10 cellular contexts compared by ENCODE assay signal in genomic region chr5:132500244-132500930, GRCh38. TPM values are rescaled to one million over a fixed set of nuclear protein-coding genes. Genes with fewer than 3 reads are reported as not detected.
DNase-seq lines count a peak whose midpoint lies in the region; ATAC-seq and TF ChIP-seq lines count a peak whose summit lies in the region.
"Had no signal": no experiment of that assay in that cellular context is flagged by ENCODE, and none has a peak within 500 bp of the region (broad histone marks: within the 10 kb centered on the region; RNA-seq: fewer than 3 reads in every experiment).

No MANE protein-coding gene starts in this region.

- H3K14ac ChIP-seq in neuronal stem cell (ENCODE audit: low read length) = no peak overlapping the region

- no peaks in the 10 kb centered on the region for H3K79me1 ChIP-seq in neuronal stem cell (ENCODE audit: low read depth, low read length)

- H3K4me3 ChIP-seq in KMS-11 (IDR thresholded peaks at IDR 0.05; ENCODE audit: insufficient read depth, low read depth, low read length) (no peak overlapping the region), coronary artery (no peak overlapping the region), neuronal stem cell (ENCODE audit: low read length in 2 of 2) (no peak overlapping the region)

- no peak overlapping the region for H4K8ac ChIP-seq in neuronal stem cell (ENCODE audit: low read depth, low read length)

- H3K4ac ChIP-seq in neuronal stem cell (ENCODE audit: low read length) = no peak overlapping the region

- no peaks in the 10 kb centered on the region for H3K36me3 ChIP-seq in KMS-11 (ENCODE audit: insufficient read depth)
- H3K36me3 ChIP-seq in neuronal stem cell (replicated peaks in 1 of 2; ENCODE audit: control insufficient read depth in 2 of 2, insufficient read depth in 2 of 2, low read length in 2 of 2) = no peaks in the 10 kb centered on the region

- H2BK5ac ChIP-seq in neuronal stem cell (ENCODE audit: low read length) = no peak overlapping the region

- H3K9me3 Mint-ChIP-seq in CD14-positive monocyte = no peaks in the 10 kb centered on the region

- H3K4me2 ChIP-seq in KMS-11 = peak overlapping the region; percentile 50
- no peak overlapping the region for H3K4me2 ChIP-seq in neuronal stem cell (ENCODE audit: insufficient read depth, low read length, poor library complexity, severe bottlenecking)

- H2AK5ac ChIP-seq in neuronal stem cell (ENCODE audit: low read depth, low read length) = peak overlapping the region; percentile 48

- peaks cover 35% of the 10 kb centered on the region for H3K4me1 Mint-ChIP-seq in CD14-positive monocyte

- no peaks in the 10 kb centered on the region for H3K79me2 ChIP-seq in KMS-11 (ENCODE audit: insufficient read depth, low read depth)

- no peak overlapping the region for H3K23ac ChIP-seq in neuronal stem cell (ENCODE audit: low read depth, low read length, poor library complexity)

- no peak overlapping the region for H4K91ac ChIP-seq in neuronal stem cell (ENCODE audit: low read depth, low read length, poor library complexity)

- 0 out of 2 replicates have a peak overlapping the region, but pooled peaks have one; percentile 7 for H3K9ac ChIP-seq in KMS-11
- H3K9ac ChIP-seq in neuronal stem cell (ENCODE audit: low read depth, low read length, poor library complexity) = no peak overlapping the region

- H3K18ac ChIP-seq in neuronal stem cell (ENCODE audit: low read length) = no peak overlapping the region

- no peak overlapping the region for H2BK15ac ChIP-seq in neuronal stem cell (ENCODE audit: low read length)

- H3K27me3 ChIP-seq in KMS-11 (ENCODE audit: insufficient read depth, low read depth) = no peaks in the 10 kb centered on the region
- peaks cover 0 to 30% (median 3%) of the 10 kb centered on the region in 3 experiments for H3K27me3 ChIP-seq in neuronal stem cell (ENCODE audit: control insufficient read depth in 3 of 3, insufficient read depth in 3 of 3, low read depth in 1 of 3, low read length in 3 of 3)
- H3K27me3 ChIP-seq in foreskin keratinocyte = no peaks in the 10 kb centered on the region

- no peaks in the 10 kb centered on the region for H3K9me3 ChIP-seq in neuronal stem cell (replicated peaks in 1 of 2; ENCODE audit: control insufficient read depth in 2 of 2, insufficient read depth in 1 of 2, low read depth in 1 of 2, low read length in 2 of 2)

- peak overlapping the region in 4 of 7 donors; percentile 26 to 75 (median 60) for H3K27ac Mint-ChIP-seq in CD14-positive monocyte

- no peak for DNase-seq in CD14-positive monocyte (ENCODE audit: low spot score)
- DNase-seq in coronary artery (ENCODE audit: low spot score) = peak; percentile 69
- no peak for DNase-seq in neuronal stem cell (ENCODE audit: low spot score)
- DNase-seq in GM20000 (ENCODE audit: low spot score) = no peak
- DNase-seq in sciatic nerve (ENCODE audit: low spot score) = no peak
- no peak for DNase-seq in foreskin keratinocyte
- DNase-seq: GOT3, SIG-M5 had no signal

- no peak for TF ChIP-seq CTCF in CD14-positive monocyte (IDR thresholded peaks at IDR 0.05)
- TF ChIP-seq CTCF in KMS-11 (conservative IDR thresholded peaks at IDR 0.05; ENCODE audit: low read depth, low read length) = no peak
- TF ChIP-seq CTCF in coronary artery (IDR thresholded peaks at IDR 0.05) = no peak
- TF ChIP-seq CTCF in GM20000 (IDR thresholded peaks at IDR 0.05; ENCODE audit: extremely low read depth, missing control alignments) = no peak
- no peak for TF ChIP-seq CTCF in foreskin keratinocyte (conservative IDR thresholded peaks at IDR 0.05)

- H2BK12ac ChIP-seq in neuronal stem cell (ENCODE audit: low read length) = no peak overlapping the region

- ATAC-seq in sciatic nerve (no peak), HG03159 (IDR thresholded peaks at IDR 0.05; ENCODE audit: unreplicated experiment) (no peak), foreskin keratinocyte (no peak)

- no peaks in the 10 kb centered on the region for H3K36me3 Mint-ChIP-seq in CD14-positive monocyte

- no CpG with 5 or more reads among the region's 6 CpGs for WGBS in neuronal stem cell (ENCODE audit: extremely low coverage in 2 of 2, insufficient read length in 2 of 2, insufficient replicate concordance in 1 of 2), 2 donors

- H3K27me3 Mint-ChIP-seq in CD14-positive monocyte (ENCODE audit: low read depth in 3 of 3) = peaks cover 0 to 4% (median 0%) of the 10 kb centered on the region in 3 donors

- intact Hi-C loops in CD14-positive monocyte (cut with micrococcal nuclease) (loop anchor here (1.0 to 10.0 kb wide), 3 partner anchors 114 to 324 kb away; partner anchors contain the start of gene SOWAHA (in 1 of the 2)), sciatic nerve (cut with DNase I) (no loop called here)

- H2AFZ ChIP-seq in KMS-11 (ENCODE audit: low read depth) = no peak overlapping the region; the same call in 1 of the 2 replicates
- no peak overlapping the region for H2AFZ ChIP-seq in neuronal stem cell (ENCODE audit: low read length)

- H3K27ac ChIP-seq in KMS-11 = peak overlapping the region; percentile 25; the same call in 1 of the 2 replicates
- peak overlapping the region in 1 of 2 donors; percentile 26 for H3K27ac ChIP-seq in coronary artery
- no peak overlapping the region for H3K27ac ChIP-seq in neuronal stem cell (replicated peaks; ENCODE audit: low read length)
- no peak overlapping the region for H3K27ac ChIP-seq in foreskin keratinocyte

- peaks cover 70% of the 10 kb centered on the region for H3K4me1 ChIP-seq in KMS-11 (ENCODE audit: low read depth, poor library complexity, severe bottlenecking)
- peaks cover 7 to 14% of the 10 kb centered on the region in 2 donors for H3K4me1 ChIP-seq in neuronal stem cell (ENCODE audit: control insufficient read depth in 2 of 2, insufficient read depth in 1 of 2, low read depth in 1 of 2, low read length in 2 of 2)
- peaks cover 9% of the 10 kb centered on the region for H3K4me1 ChIP-seq in foreskin keratinocyte

- H3K4me3 Mint-ChIP-seq in CD14-positive monocyte = no peak overlapping the region

- no peaks in the 10 kb centered on the region for H4K20me1 ChIP-seq in KMS-11 (ENCODE audit: insufficient read depth)

- H2BK120ac ChIP-seq in neuronal stem cell (ENCODE audit: low read depth, low read length) = no peak overlapping the region

RNA-seq across cellular contexts. Expression of gene IRF1, which starts 9.8 kb away (rescaled TPM):
- polyA plus RNA-seq in CD14-positive monocyte (100 to 1,000 TPM; 125 to 129 TPM), foreskin keratinocyte (18.0 and 22.7 TPM in 2 replicates)
- 1.4 TPM for polyA plus RNA-seq in neuronal stem cell (2013, experiment 1 of 2)
- 1.5 TPM for polyA plus RNA-seq in neuronal stem cell (2013, experiment 2 of 2)
- total RNA-seq in sciatic nerve (52.2 TPM), foreskin keratinocyte (24.0 and 31.5 TPM in 2 replicates)

RNA-seq across cellular contexts. Expression of gene IL5, which starts 42.9 kb away (rescaled TPM):
- polyA plus RNA-seq in CD14-positive monocyte (not detected), foreskin keratinocyte (not detected in 2 replicates)
- not detected for polyA plus RNA-seq in neuronal stem cell (2013, experiment 1 of 2)
- not detected for polyA plus RNA-seq in neuronal stem cell (2013, experiment 2 of 2)
- total RNA-seq in sciatic nerve (not detected), foreskin keratinocyte (not detected in 2 replicates)

RNA-seq across cellular contexts. Expression of gene RAD50, which starts 56.4 kb away (rescaled TPM):
- polyA plus RNA-seq in CD14-positive monocyte = 1 to 10 TPM; 5.8 to 9.3 TPM
- polyA plus RNA-seq in neuronal stem cell (2013, experiment 1 of 2) = 28.2 TPM
- polyA plus RNA-seq in neuronal stem cell (2013, experiment 2 of 2) = 28.4 TPM
- 31.5 TPM for total RNA-seq in sciatic nerve
- 42.7 and 46.8 TPM in 2 replicates for total RNA-seq in foreskin keratinocyte
- polyA plus RNA-seq in foreskin keratinocyte = 9.3 and 11.1 TPM in 2 replicates
